9 cellular contexts compared by ENCODE assay signal in genomic region chr19:48553676-48554384, GRCh38. TPM values are rescaled to one million over a fixed set of nuclear protein-coding genes. Genes with fewer than 3 reads are reported as not detected.
DNase-seq lines count a peak whose midpoint lies in the region; ATAC-seq and TF ChIP-seq lines count a peak whose summit lies in the region.
"Had no signal": no experiment of that assay in that cellular context is flagged by ENCODE, and none has a peak within 500 bp of the region (broad histone marks: within the 10 kb centered on the region; RNA-seq: fewer than 3 reads in every experiment).

No MANE protein-coding gene starts in this region.

- peak; percentile 27 for DNase-seq in Calu3
- DNase-seq in M059J (ENCODE audit: low read depth), result peak; percentile 98
- peak; percentile 31 for DNase-seq in dedifferentiated amniotic fluid mesenchymal stem cell (ENCODE audit: extremely low spot score)
- DNase-seq in KG1 (lab: John Stamatoyannopoulos, UW), result no peak
- no peak for DNase-seq in T-helper 9 cell
- DNase-seq in MG63, result no peak
- DNase-seq: activated naive CD4-positive, alpha-beta T cell treated with anti-CD3 and anti-CD28 coated beads, Interleukin-2, amount 10 ng/mL, durations not matched to agents 7 days and 5 days had no signal

- H3K27me3 Mint-ChIP-seq in Calu3 (ENCODE audit: unreplicated experiment) (peaks cover 14% of the 10 kb centered on the region), nephron (ENCODE audit: low read depth) (peaks cover 31% of the 10 kb centered on the region)

- H3K9me3 Mint-ChIP-seq in Calu3 (ENCODE audit: low read depth, unreplicated experiment) (no peaks in the 10 kb centered on the region), nephron (no peaks in the 10 kb centered on the region)
- H3K9me3 Mint-ChIP-seq: activated naive CD4-positive, alpha-beta T cell treated with anti-CD3 and anti-CD28 coated beads, Interleukin-2, amount 10 ng/mL, durations not matched to agents 7 days and 5 days had no signal

- intact Hi-C loops in Calu3 (cut with micrococcal nuclease; ENCODE audit: unreplicated experiment), result no loop called here

- no peaks in the 10 kb centered on the region for H3K9me3 ChIP-seq in MG63

- no peaks in the 10 kb centered on the region for H3K36me3 ChIP-seq in MG63

- CTCF ChIA-PET in Calu3 (lab: Charles Lee), result interaction anchor here (0.9 kb wide), 1 partner anchor 48 kb away, joined by 3 read pairs; no protein-coding TSS in a partner anchor

- peaks cover 8% of the 10 kb centered on the region for H3K36me3 Mint-ChIP-seq in Calu3 (ENCODE audit: insufficient read depth, unreplicated experiment)
- H3K36me3 Mint-ChIP-seq in nephron (ENCODE audit: low read depth), result no peaks in the 10 kb centered on the region
- H3K36me3 Mint-ChIP-seq: activated naive CD4-positive, alpha-beta T cell treated with anti-CD3 and anti-CD28 coated beads, Interleukin-2, amount 10 ng/mL, durations not matched to agents 7 days and 5 days had no signal

- peaks cover 35% of the 10 kb centered on the region for H3K4me1 Mint-ChIP-seq in Calu3 (ENCODE audit: low read depth, unreplicated experiment)
- peaks cover 5% of the 10 kb centered on the region for H3K4me1 Mint-ChIP-seq in nephron

- no TSS peak for BruUV-seq in Calu3 (replicated peaks; lab: Mats Ljungman, UMichigan)

- H3K4me3 Mint-ChIP-seq in Calu3 (ENCODE audit: low read depth, unreplicated experiment) (no peak overlapping the region), nephron (peak overlapping the region in 1 of 3 experiments; percentile 21)
- H3K4me3 Mint-ChIP-seq: activated naive CD4-positive, alpha-beta T cell treated with anti-CD3 and anti-CD28 coated beads, Interleukin-2, amount 10 ng/mL, durations not matched to agents 7 days and 5 days had no signal

- H3K27ac Mint-ChIP-seq in Calu3 (ENCODE audit: unreplicated experiment) (no peak overlapping the region), nephron (peak overlapping the region in 2 of 3 experiments; percentile 20 to 78)
- H3K27ac Mint-ChIP-seq: activated naive CD4-positive, alpha-beta T cell treated with anti-CD3 and anti-CD28 coated beads, Interleukin-2, amount 10 ng/mL, durations not matched to agents 7 days and 5 days had no signal

- ATAC-seq in HG03521 (IDR thresholded peaks at IDR 0.05; ENCODE audit: unreplicated experiment), result no peak

- no peaks in the 10 kb centered on the region for H3K27me3 ChIP-seq in MG63

- no peak overlapping the region for H3K4me3 ChIP-seq in MG63

- TF ChIP-seq CTCF in Calu3 (IDR thresholded peaks at IDR 0.05; ENCODE audit: unreplicated experiment) (no peak), nephron (IDR thresholded peaks at IDR 0.05; ENCODE audit: unreplicated experiment in 3 of 3) (no peak)

RNA-seq across cellular contexts. Expression of gene SULT2B1, which starts 1.9 kb away (rescaled TPM):
- total RNA-seq in Calu3 (2022), result 0.64 TPM in 1 of 2 replicates, not detected in the other
- not detected in 2 replicates for total RNA-seq in M059J (2014; rRNA removed; shearing (Covaris generic))
- 0.49 TPM in 1 of 2 replicates, not detected in the other for total RNA-seq in MG63 (2014; rRNA removed; shearing (Covaris generic); ENCODE audit: low replicate concordance)

RNA-seq across cellular contexts. Expression of gene LMTK3, which starts 42.2 kb away (rescaled TPM):
- total RNA-seq in Calu3 (2022), result 1.0 and 2.4 TPM in 2 replicates
- 0.17 TPM in 1 of 2 replicates, not detected in the other for total RNA-seq in M059J (2014; rRNA removed; shearing (Covaris generic))
- not detected in 2 replicates for total RNA-seq in MG63 (2014; rRNA removed; shearing (Covaris generic); ENCODE audit: low replicate concordance)

RNA-seq across cellular contexts. Expression of gene SPACA4, which starts 52.7 kb away (rescaled TPM):
- not detected in 2 replicates for total RNA-seq in Calu3 (2022)
- total RNA-seq in M059J (2014; rRNA removed; shearing (Covaris generic)), result not detected in 2 replicates
- not detected in 2 replicates for total RNA-seq in MG63 (2014; rRNA removed; shearing (Covaris generic); ENCODE audit: low replicate concordance)

Comparison
In these comparisons a context has a peak if more than half of its experiments do, and no peak if none do; other contexts are left out.
1. DNase-seq: peak in Calu3 (single experiment), M059J (single experiment) and dedifferentiated amniotic fluid mesenchymal stem cell (single experiment); none in KG1 (single experiment), T-helper 9 cell (single experiment) and MG63 (single experiment).